ENCODE assay signal across 35 cellular contexts in genomic region chr10:21110358-21110757, GRCh38.
"Had no signal": no experiment of that assay in that cellular context is flagged by ENCODE, and none has a peak within 500 bp of the region (broad histone marks: within the 10 kb centered on the region; RNA-seq: fewer than 3 reads in every experiment).

No MANE protein-coding gene starts in this region.

- H3K4me1 ChIP-seq: adrenal gland, body of pancreas had no signal

- FAIRE-seq: astrocyte, bronchial epithelial cell, TTC549 had no signal

- H3K9me3 ChIP-seq: adrenal gland, body of pancreas had no signal

- H3K27ac ChIP-seq: adrenal gland, body of pancreas, brain microvascular endothelial cell, cardiac muscle cell, VCaP had no signal

- ATAC-seq: activated CD8-positive, alpha-beta T cell treated with anti-CD3 and anti-CD28 coated beads for 36 hours; activated naive CD4-positive, alpha-beta T cell treated with anti-CD3 and anti-CD28 coated beads, Interleukin-2, amount 50 U/mL, for 72 hours; activated T-cell treated with anti-CD3 and anti-CD28 coated beads, Interleukin-2, amount 50 U/mL, for 4 hours; activated T-cell treated with anti-CD3 and anti-CD28 coated beads, Interleukin-2, amount 50 U/mL, for 72 hours; activated T-helper 17 cell treated with anti-CD3 and anti-CD28 coated beads, Interleukin-2, amount 50 U/mL, for 72 hours; body of pancreas had no signal

- H3K36me3 ChIP-seq: adrenal gland, brain microvascular endothelial cell, cardiac muscle cell had no signal

- H3K4me3 ChIP-seq: adrenal gland, body of pancreas, cardiac muscle cell had no signal

- DNase-seq: activated B cell treated with CpG ODN at 0.5 μM for 24 hours; activated CD4-positive, alpha-beta memory T cell treated with anti-CD3 and anti-CD28 coated beads for 36 hours; activated CD4-positive, alpha-beta T cell treated with anti-CD3 and anti-CD28 coated beads for 4 hours; activated CD4-positive, alpha-beta T cell treated with anti-CD3 and anti-CD28 coated beads, Interleukin-2, amount 10 ng/mL, durations not matched to agents 24 days and 14 days; activated CD4-positive, alpha-beta T cell treated with anti-CD3 and anti-CD28 coated beads, Interleukin-2, amount 50 U/mL, for 1 hour; activated CD4-positive, alpha-beta T cell treated with anti-CD3 and anti-CD28 coated beads, Interleukin-2, amount 50 U/mL, for 4 hours; activated CD4-positive, CD25-positive, alpha-beta regulatory T cell treated with anti-CD3 and anti-CD28 coated beads, Interleukin-2, amount 50 U/mL, for 72 hours; activated CD8-positive, alpha-beta memory T cell treated with anti-CD3 and anti-CD28 coated beads, Interleukin-2, amount 50 U/mL, for 4 hours; activated CD8-positive, alpha-beta T cell treated with anti-CD3 and anti-CD28 coated beads for 36 hours; activated effector memory CD4-positive, alpha-beta T cell treated with anti-CD3 and anti-CD28 coated beads, Interleukin-2, amount 50 U/mL, for 16 hours; activated gamma-delta T cell treated with Interleukin-2 at 50 U/mL for 16 hours; activated naive CD4-positive, alpha-beta T cell; activated naive CD4-positive, alpha-beta T cell treated with anti-CD3 and anti-CD28 coated beads for 36 hours; activated naive CD4-positive, alpha-beta T cell treated with anti-CD3 and anti-CD28 coated beads, Interleukin-2, amount 50 U/mL, for 16 hours; activated naive CD8-positive, alpha-beta T cell treated with anti-CD3 and anti-CD28 coated beads for 36 hours; activated T-cell treated with anti-CD3 and anti-CD28 coated beads for 4 hours; activated T-cell treated with anti-CD3 and anti-CD28 coated beads, Interleukin-2, amount 50 U/mL, for 1 hour; activated T-cell treated with anti-CD3 and anti-CD28 coated beads, Interleukin-2, amount 50 U/mL, for 4 hours; activated T-cell treated with anti-CD3 and anti-CD28 coated beads, Interleukin-2, amount 50 U/mL, for 72 hours; amniotic stem cell; aorta; body of pancreas; brain microvascular endothelial cell; central memory CD4-positive, alpha-beta T cell; T-helper 1 cell; T-helper 2 cell; T-helper 9 cell had no signal

- H3K27me3 ChIP-seq: adrenal gland, body of pancreas, brain microvascular endothelial cell, cardiac muscle cell had no signal
